In the genomic region with DNA sequence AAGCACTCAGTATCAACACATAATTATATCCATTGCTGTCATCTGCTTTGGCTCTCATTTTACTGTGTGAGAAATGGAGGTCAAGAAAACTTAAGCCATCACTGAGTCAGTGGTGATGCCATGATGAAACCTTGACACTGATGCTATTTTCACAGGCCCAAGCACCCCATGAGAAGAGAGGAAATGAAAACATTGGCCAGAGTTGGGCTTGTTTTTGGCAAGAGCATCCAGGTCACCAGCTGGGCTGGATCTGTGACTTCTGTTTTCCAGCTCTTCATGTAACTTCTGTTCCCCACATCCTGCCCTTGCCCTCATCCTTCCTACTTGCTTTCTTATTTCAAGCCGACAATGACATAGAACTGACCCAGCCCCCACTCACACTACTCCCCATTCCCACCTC, we compare ENCODE assay signal across 13 cellular contexts. TPM values are rescaled to one million over a fixed set of nuclear protein-coding genes. Genes with fewer than 3 reads are reported as not detected.
DNase-seq lines count a peak whose midpoint lies in the region; ATAC-seq and TF ChIP-seq lines count a peak whose summit lies in the region.
"Had no signal": no experiment of that assay in that cellular context is flagged by ENCODE, and none has a peak within 500 bp of the region (broad histone marks: within the 10 kb centered on the region; RNA-seq: fewer than 3 reads in every experiment).

No MANE protein-coding gene starts in this region.

- TF ChIP-seq CTCF in tibial artery (IDR thresholded peaks at IDR 0.05) = no peak

- H3K36me3 Mint-ChIP-seq in activated CD4-positive, alpha-beta T cell treated with anti-CD3 and anti-CD28 coated beads, Interleukin-2, amount 10 ng/mL, durations not matched to agents 24 days and 14 days (ENCODE audit: low read depth) = peaks cover 98% of the 10 kb centered on the region
- H3K36me3 Mint-ChIP-seq in activated T-helper 1 cell treated with anti-CD3 and anti-CD28 coated beads, Interleukin-12 subunit alpha, Interleukin-12 subunit beta, Interleukin-2, Interleukin-4 antibody, amounts not matched to agents 30 ng/mL and 10 ng/mL and 1 ng/mL, durations not matched to agents 14 hours and 24 hours and 36 hours (ENCODE audit: low read depth) = peaks cover 94% of the 10 kb centered on the region

- no peaks in the 10 kb centered on the region for H3K27me3 Mint-ChIP-seq in activated CD4-positive, alpha-beta T cell treated with anti-CD3 and anti-CD28 coated beads, Interleukin-2, amount 10 ng/mL, durations not matched to agents 24 days and 14 days
- H3K27me3 Mint-ChIP-seq in activated T-helper 1 cell treated with anti-CD3 and anti-CD28 coated beads, Interleukin-12 subunit alpha, Interleukin-12 subunit beta, Interleukin-2, Interleukin-4 antibody, amounts not matched to agents 30 ng/mL and 10 ng/mL and 1 ng/mL, durations not matched to agents 14 hours and 24 hours and 36 hours (ENCODE audit: insufficient read depth) = no peaks in the 10 kb centered on the region

- H3K4me3 Mint-ChIP-seq in activated CD4-positive, alpha-beta T cell treated with anti-CD3 and anti-CD28 coated beads, Interleukin-2, amount 10 ng/mL, durations not matched to agents 24 days and 14 days = peak overlapping the region; percentile 63
- peak overlapping the region; percentile 43 for H3K4me3 Mint-ChIP-seq in activated T-helper 1 cell treated with anti-CD3 and anti-CD28 coated beads, Interleukin-12 subunit alpha, Interleukin-12 subunit beta, Interleukin-2, Interleukin-4 antibody, amounts not matched to agents 30 ng/mL and 10 ng/mL and 1 ng/mL, durations not matched to agents 14 hours and 24 hours and 36 hours

- H3K4me3 ChIP-seq in right cardiac atrium (ENCODE audit: low read length) (no peak overlapping the region), tibial artery (no peak overlapping the region)
- H3K4me3 ChIP-seq: suprapubic skin had no signal

- intact Hi-C loops in activated CD4-positive, alpha-beta T cell treated with anti-CD3 and anti-CD28 coated beads, Interleukin-2, amount 10 ng/mL, durations not matched to agents 24 days and 14 days (cut with micrococcal nuclease) = no loop called here
- intact Hi-C loops in activated T-helper 1 cell treated with anti-CD3 and anti-CD28 coated beads, Interleukin-12 subunit alpha, Interleukin-12 subunit beta, Interleukin-2, Interleukin-4 antibody, amounts not matched to agents 30 ng/mL and 10 ng/mL and 1 ng/mL, durations not matched to agents 14 hours and 24 hours and 36 hours (cut with micrococcal nuclease) = loop anchor here (1.0 kb wide), 1 partner anchor 8 kb away; no protein-coding TSS in a partner anchor
- intact Hi-C loops in right cardiac atrium (cut with DNase I) (loop anchor here in 1 of 4 donors (10.0 kb wide), 1 partner anchor 47 kb away; no protein-coding TSS in a partner anchor), tibial artery (cut with DNase I; ENCODE audit: low total_unique reads) (no loop called here)

- 33% methylated on average over 1 of the region's 1 CpG for WGBS in right cardiac atrium

- H3K9me3 ChIP-seq in right cardiac atrium (ENCODE audit: control insufficient read depth, low read length) (no peaks in the 10 kb centered on the region), tibial artery (no peaks in the 10 kb centered on the region)
- H3K9me3 ChIP-seq: suprapubic skin had no signal

- ATAC-seq in right cardiac atrium = peak; percentile 84 to 87

- peaks cover 3% of the 10 kb centered on the region for H3K9me3 Mint-ChIP-seq in activated CD4-positive, alpha-beta T cell treated with anti-CD3 and anti-CD28 coated beads, Interleukin-2, amount 10 ng/mL, durations not matched to agents 24 days and 14 days
- no peaks in the 10 kb centered on the region for H3K9me3 Mint-ChIP-seq in activated T-helper 1 cell treated with anti-CD3 and anti-CD28 coated beads, Interleukin-12 subunit alpha, Interleukin-12 subunit beta, Interleukin-2, Interleukin-4 antibody, amounts not matched to agents 30 ng/mL and 10 ng/mL and 1 ng/mL, durations not matched to agents 14 hours and 24 hours and 36 hours

- H3K27me3 ChIP-seq in right cardiac atrium (ENCODE audit: control insufficient read depth, insufficient read depth) (no peaks in the 10 kb centered on the region), tibial artery (no peaks in the 10 kb centered on the region)
- H3K27me3 ChIP-seq: suprapubic skin had no signal

- no peak for DNase-seq in activated CD4-positive, alpha-beta T cell treated with anti-CD3 and anti-CD28 coated beads, Interleukin-2, amount 10 ng/mL, durations not matched to agents 24 days and 14 days
- DNase-seq in activated CD4-positive, alpha-beta T cell treated with anti-CD3 and anti-CD28 coated beads for 1 hour = no peak
- DNase-seq in activated T-helper 1 cell treated with anti-CD3 and anti-CD28 coated beads, Interleukin-12 subunit alpha, Interleukin-12 subunit beta, Interleukin-2, Interleukin-4 antibody, amounts not matched to agents 30 ng/mL and 10 ng/mL and 1 ng/mL, durations not matched to agents 14 hours and 24 hours and 36 hours (ENCODE audit: low spot score) = no peak
- DNase-seq in right cardiac atrium = peak; percentile 65 to 79 (median 77)
- DNase-seq in tibial artery = peak; percentile 74 to 79
- DNase-seq in NCI-H187 (lab: John Stamatoyannopoulos, UW) = no peak
- DNase-seq in NCI-H146 treated with DMSO at 0.1 percent for 48 hours (lab: John Stamatoyannopoulos, UW; ENCODE audit: unreplicated experiment) = no peak
- no peak for DNase-seq in activated gamma-delta T cell (lab: John Stamatoyannopoulos, UW)
- DNase-seq: NCI-H1436, small intestine had no signal

- H3K4me1 Mint-ChIP-seq in activated CD4-positive, alpha-beta T cell treated with anti-CD3 and anti-CD28 coated beads, Interleukin-2, amount 10 ng/mL, durations not matched to agents 24 days and 14 days = peaks cover 94% of the 10 kb centered on the region
- peaks cover 100% of the 10 kb centered on the region for H3K4me1 Mint-ChIP-seq in activated T-helper 1 cell treated with anti-CD3 and anti-CD28 coated beads, Interleukin-12 subunit alpha, Interleukin-12 subunit beta, Interleukin-2, Interleukin-4 antibody, amounts not matched to agents 30 ng/mL and 10 ng/mL and 1 ng/mL, durations not matched to agents 14 hours and 24 hours and 36 hours (ENCODE audit: low read depth)

- H3K36me3 ChIP-seq in tibial artery = no peaks in the 10 kb centered on the region
- H3K36me3 ChIP-seq: suprapubic skin had no signal

- H3K27ac ChIP-seq in right cardiac atrium (ENCODE audit: low read length) (no peak overlapping the region), tibial artery (no peak overlapping the region)
- H3K27ac ChIP-seq: suprapubic skin had no signal

- H3K4me1 ChIP-seq in right cardiac atrium (ENCODE audit: control insufficient read depth, insufficient read depth, low read length) (no peaks in the 10 kb centered on the region), tibial artery (no peaks in the 10 kb centered on the region)

- H3K27ac Mint-ChIP-seq in activated CD4-positive, alpha-beta T cell treated with anti-CD3 and anti-CD28 coated beads, Interleukin-2, amount 10 ng/mL, durations not matched to agents 24 days and 14 days = peak overlapping the region; percentile 88
- peak overlapping the region; percentile 91 for H3K27ac Mint-ChIP-seq in activated T-helper 1 cell treated with anti-CD3 and anti-CD28 coated beads, Interleukin-12 subunit alpha, Interleukin-12 subunit beta, Interleukin-2, Interleukin-4 antibody, amounts not matched to agents 30 ng/mL and 10 ng/mL and 1 ng/mL, durations not matched to agents 14 hours and 24 hours and 36 hours

RNA-seq across cellular contexts. Expression of a gene that starts 10.0 kb away (rescaled TPM):
- 278 and 283 TPM in 2 replicates for total RNA-seq in activated CD4-positive, alpha-beta T cell treated with anti-CD3 and anti-CD28 coated beads, Interleukin-2, amount 10 ng/mL, durations not matched to agents 24 days and 14 days
- total RNA-seq in activated T-helper 1 cell treated with anti-CD3 and anti-CD28 coated beads, Interleukin-12 subunit alpha, Interleukin-12 subunit beta, Interleukin-2, Interleukin-4 antibody, amounts not matched to agents 30 ng/mL and 10 ng/mL and 1 ng/mL, durations not matched to agents 14 hours and 24 hours and 36 hours = 350 and 351 TPM in 2 replicates
- 10 to 100 TPM in 3 of 4 donors, 1 to 10 TPM in 1; 7.2 to 10.9 (median 10.4) TPM for total RNA-seq in right cardiac atrium
- polyA plus RNA-seq in right cardiac atrium = 3.0 TPM
- total RNA-seq: A673, epithelial cell of proximal tubule had no signal

RNA-seq across cellular contexts. Expression of a gene that starts 54.7 kb away (rescaled TPM):
- total RNA-seq in activated CD4-positive, alpha-beta T cell treated with anti-CD3 and anti-CD28 coated beads, Interleukin-2, amount 10 ng/mL, durations not matched to agents 24 days and 14 days = not detected in 2 replicates
- total RNA-seq in activated T-helper 1 cell treated with anti-CD3 and anti-CD28 coated beads, Interleukin-12 subunit alpha, Interleukin-12 subunit beta, Interleukin-2, Interleukin-4 antibody, amounts not matched to agents 30 ng/mL and 10 ng/mL and 1 ng/mL, durations not matched to agents 14 hours and 24 hours and 36 hours = not detected in 2 replicates
- total RNA-seq in right cardiac atrium = under 1 TPM in 3 of 4 donors, not detected in 1; 0.47 to 0.75 (median 0.49) TPM
- polyA plus RNA-seq in right cardiac atrium = 0.68 TPM
- total RNA-seq: A673, epithelial cell of proximal tubule, suprapubic skin had no signal
- polyA plus RNA-seq: small intestine had no signal

Comparison
In these comparisons a context has a peak if more than half of its experiments do, and no peak if none do; other contexts are left out.
1. DNase-seq: peak in right cardiac atrium (3 of 3) and tibial artery (2 of 2); none in activated CD4-positive, alpha-beta T cell treated with anti-CD3 and anti-CD28 coated beads, Interleukin-2, amount 10 ng/mL, durations not matched to agents 24 days and 14 days (single experiment), activated CD4-positive, alpha-beta T cell treated with anti-CD3 and anti-CD28 coated beads for 1 hour (single experiment), activated T-helper 1 cell treated with anti-CD3 and anti-CD28 coated beads, Interleukin-12 subunit alpha, Interleukin-12 subunit beta, Interleukin-2, Interleukin-4 antibody, amounts not matched to agents 30 ng/mL and 10 ng/mL and 1 ng/mL, durations not matched to agents 14 hours and 24 hours and 36 hours (single experiment), NCI-H187 (0 of 2), NCI-H146 treated with DMSO at 0.1 percent for 48 hours (single experiment) and activated gamma-delta T cell (single experiment).
2. RNA of a gene that starts 10.0 kb away (total RNA-seq): 350 to 351 TPM in activated T-helper 1 cell treated with anti-CD3 and anti-CD28 coated beads, Interleukin-12 subunit alpha, Interleukin-12 subunit beta, Interleukin-2, Interleukin-4 antibody, amounts not matched to agents 30 ng/mL and 10 ng/mL and 1 ng/mL, durations not matched to agents 14 hours and 24 hours and 36 hours and 278 to 283 TPM in activated CD4-positive, alpha-beta T cell treated with anti-CD3 and anti-CD28 coated beads, Interleukin-2, amount 10 ng/mL, durations not matched to agents 24 days and 14 days; 7.2 to 10.9 TPM in right cardiac atrium; every median in the first group is over 10 times any median in the second.